Comparison of ENCODE assay signal across 8 cellular contexts in the genomic region with DNA sequence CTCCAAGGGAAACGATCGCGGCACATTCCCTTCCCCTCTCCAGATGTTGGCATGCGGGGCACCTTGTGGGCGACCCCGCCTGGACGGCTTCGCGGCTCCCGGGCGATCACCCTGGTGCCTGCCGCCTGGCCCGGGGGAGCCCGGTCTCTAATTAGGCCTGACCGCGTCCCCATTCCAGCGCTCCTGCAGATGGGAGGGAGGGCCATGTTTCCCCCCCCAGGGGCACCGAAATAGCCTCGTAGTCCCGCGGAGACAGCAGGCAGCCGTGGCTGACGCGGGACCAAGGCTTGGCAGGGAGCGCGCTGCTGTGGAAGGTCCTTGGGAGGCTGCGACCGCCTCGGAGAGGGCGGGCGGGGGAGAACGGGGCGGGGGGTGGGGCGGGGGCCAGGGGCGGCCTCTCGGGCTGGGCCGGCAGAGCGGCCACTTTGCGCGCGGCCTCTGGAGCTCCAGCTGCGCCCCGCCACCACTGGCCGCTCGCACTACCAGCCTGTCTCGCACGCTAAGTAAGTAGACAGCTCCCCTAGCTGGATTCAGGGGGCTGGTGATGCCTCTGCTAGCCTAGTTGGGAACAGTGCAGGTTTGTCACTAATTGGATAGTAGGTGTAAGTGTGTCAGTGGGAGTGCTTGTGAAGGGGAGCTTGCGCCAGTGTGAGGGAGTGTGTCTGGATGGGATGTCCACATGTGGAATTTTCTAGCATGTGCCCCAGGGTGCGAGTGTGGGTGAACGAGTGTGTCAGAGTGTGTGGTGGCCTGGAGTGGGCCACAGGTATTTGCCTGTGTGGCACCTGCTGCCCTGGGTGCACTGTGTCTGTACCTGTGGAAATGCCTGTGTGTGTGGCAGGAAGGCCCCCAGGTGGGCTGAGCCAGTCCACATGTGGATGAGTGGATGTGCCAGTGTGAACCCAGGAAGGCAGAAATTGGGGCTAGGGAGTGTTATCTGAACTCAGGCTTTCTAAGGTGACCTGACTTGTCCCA. TPM values are rescaled to one million over a fixed set of nuclear protein-coding genes. Genes with fewer than 3 reads are reported as not detected.
DNase-seq lines count a peak whose midpoint lies in the region; ATAC-seq, FAIRE-seq and TF ChIP-seq lines count a peak whose summit lies in the region.

A gene with protein sequence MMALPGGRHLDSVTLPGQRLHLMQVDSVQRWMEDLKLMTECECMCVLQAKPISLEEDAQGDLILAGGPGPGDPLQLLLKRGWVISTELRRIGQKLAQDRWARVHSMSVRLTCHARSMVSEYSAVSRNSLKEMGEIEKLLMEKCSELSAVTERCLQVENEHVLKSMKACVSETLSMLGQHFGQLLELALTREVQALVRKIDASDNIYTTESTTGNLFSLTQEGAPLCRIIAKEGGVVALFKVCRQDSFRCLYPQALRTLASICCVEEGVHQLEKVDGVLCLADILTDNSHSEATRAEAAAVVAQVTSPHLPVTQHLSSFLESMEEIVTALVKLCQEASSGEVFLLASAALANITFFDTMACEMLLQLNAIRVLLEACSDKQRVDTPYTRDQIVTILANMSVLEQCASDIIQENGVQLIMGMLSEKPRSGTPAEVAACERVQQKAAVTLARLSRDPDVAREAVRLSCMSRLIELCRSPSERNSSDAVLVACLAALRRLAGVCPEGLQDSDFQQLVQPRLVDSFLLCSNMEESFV (plus strand): TSS at position 423 of the 975 bp plus-strand sequence. CDS start 34,252 bp downstream, outside the sequence.

- H3K4me1 ChIP-seq in GM12878 (ENCODE audit: control insufficient read depth, insufficient read depth, low read length) (peaks cover 18% of the 10 kb centered on the region), iPS-20b (ENCODE audit: insufficient read depth, low read length) (no peaks in the 10 kb centered on the region), stomach (peaks cover 0 to 18% (median 15%) of the 10 kb centered on the region in 4 donors)

- DNase-seq in DMS79 (lab: John Stamatoyannopoulos, UW) (peak; percentile 14), DMS79 treated with DMSO at 0.1 percent for 48 hours (lab: John Stamatoyannopoulos, UW) (no peak), GM12878 (ENCODE audit: low read depth, low spot score) (no peak), stomach (no peak)
- no peak for DNase-seq in activated CD4-positive, alpha-beta T cell treated with anti-CD3 and anti-CD28 coated beads for 1 hour

- POLR2A ChIA-PET in GM12878 (lab: Charles Lee) = no interaction called here

- no peak within 1 kb of the TSS for H2AFZ ChIP-seq in GM12878 (ENCODE audit: control insufficient read depth, low read depth, low read length)

- FAIRE-seq in GM12878 (lab: Jason Lieb, UNC) = no peak

- H3K27ac ChIP-seq in GM12878 (ENCODE audit: control insufficient read depth, insufficient read depth) (no peak within 1 kb of the TSS), iPS-20b (ENCODE audit: low read length) (no peak within 1 kb of the TSS), stomach (peak within 1 kb of the TSS; percentile 24 to 50 (median 34))

- peak within 1 kb of the TSS; percentile 64 for H3K4me2 ChIP-seq in GM12878 (ENCODE audit: control insufficient read depth, insufficient read depth)

- ATAC-seq in GM12878 (0 out of 3 replicates have a peak, but pooled peaks have one; percentile 9), HG03457 (IDR thresholded peaks at IDR 0.05; ENCODE audit: unreplicated experiment) (no peak), HG03108 (IDR thresholded peaks at IDR 0.05; ENCODE audit: unreplicated experiment) (no peak)

- 21% methylated on average over 31 of the region's 50 CpGs for WGBS in GM12878 (ENCODE audit: insufficient coverage, insufficient replicate concordance, low lambda C conversion rate, missing lambda C conversion rate)
- 6 to 29% (median 7%) methylated on average over 5 to 50 of the region's 50 CpGs for WGBS in stomach, 5 donors

- SMC1A ChIA-PET in GM12878 (lab: Charles Lee; ENCODE audit: uncharacterized antibody, unreplicated experiment) = interaction anchor here (1.1 to 3.7 kb wide), 4 partner anchors 11 to 44 kb away, joined by 3 to 23 read pairs (median 4); no protein-coding TSS in a partner anchor

- H3K27me3 ChIP-seq in GM12878 (replicated peaks in 1 of 2; ENCODE audit: control insufficient read depth in 2 of 2, insufficient read depth in 2 of 2, low read length in 1 of 2) = no peaks in the 10 kb centered on the region
- H3K27me3 ChIP-seq in iPS-20b (ENCODE audit: insufficient read depth, low read length) = peaks cover 39% of the 10 kb centered on the region
- H3K27me3 ChIP-seq in stomach = peaks cover 0 to 27% (median 13%) of the 10 kb centered on the region in 3 donors

- BruUV-seq in GM12878 (replicated peaks; lab: Mats Ljungman, UMichigan) = no TSS peak

- H3K36me3 ChIP-seq in GM12878 (ENCODE audit: control insufficient read depth in 2 of 2, insufficient read depth in 2 of 2, low read length in 1 of 2) = no peaks in the 10 kb centered on the region
- no peaks in the 10 kb centered on the region for H3K36me3 ChIP-seq in iPS-20b (ENCODE audit: insufficient read depth, low read depth, low read length)
- H3K36me3 ChIP-seq in stomach = no peaks in the 10 kb centered on the region

- TF ChIP-seq CTCF in GM12878 (IDR thresholded peaks at IDR 0.05 in 2 of 3, conservative IDR thresholded peaks at IDR 0.05 in 1 of 3; ENCODE audit: control insufficient read depth in 2 of 3, extremely low read depth in 1 of 3, insufficient read depth in 1 of 3, low read depth in 3 of 3, low read length in 3 of 3) = no peak
- no peak for TF ChIP-seq CTCF in stomach (IDR thresholded peaks at IDR 0.05)

- RAD21 ChIA-PET in GM12878 (lab: Charles Lee; ENCODE audit: unreplicated experiment) = no interaction called here

- no peak for TF ChIP-seq RAD21 in GM12878 (IDR thresholded peaks at IDR 0.05; ENCODE audit: insufficient read depth, low read depth, low read length)

- in situ Hi-C loops in GM12878 (cut with MboI) = no loop called here

- no peaks in the 10 kb centered on the region for H3K79me2 ChIP-seq in GM12878 (ENCODE audit: control insufficient read depth, insufficient read depth, low read length)

- intact Hi-C loops in GM12878 (cut with micrococcal nuclease; ENCODE audit: unreplicated experiment) = no loop called here
- intact Hi-C loops in stomach (cut with DNase I; ENCODE audit: low total_unique reads) = no loop called here

- no peak for TF ChIP-seq EP300 in GM12878 (IDR thresholded peaks at IDR 0.05; ENCODE audit: borderline replicate concordance in 1 of 2, control insufficient read depth in 1 of 2, low read depth in 2 of 2, low read length in 2 of 2)
- TF ChIP-seq EP300 in stomach (IDR thresholded peaks at IDR 0.05) = no peak

- H3K9ac ChIP-seq in GM12878 (ENCODE audit: control insufficient read depth, insufficient read depth, low read length) (no peak within 1 kb of the TSS), iPS-20b (ENCODE audit: low read depth, low read length) (peak within 1 kb of the TSS; percentile 33; the same call in 1 of the 2 replicates)

- H4K20me1 ChIP-seq in GM12878 (ENCODE audit: control insufficient read depth, insufficient read depth) = no peaks in the 10 kb centered on the region

- CTCF ChIA-PET in GM12878 (lab: Yijun Ruan, JAX) = interaction anchor here (0.6 to 1.5 kb wide), 5 partner anchors 10 to 44 kb away, joined by 3 to 6 read pairs (median 4); no protein-coding TSS in a partner anchor

- H3K9me3 ChIP-seq in GM12878 (replicated peaks; ENCODE audit: control insufficient read depth, insufficient read depth, low read length) (no peaks in the 10 kb centered on the region; the same call in 2 of the 3 replicates), iPS-20b (ENCODE audit: insufficient read depth, low read depth, low read length) (no peaks in the 10 kb centered on the region), stomach (no peaks in the 10 kb centered on the region)

- no peak within 1 kb of the TSS for H3K4me3 ChIP-seq in GM12878
- peak within 1 kb of the TSS; percentile 64 for H3K4me3 ChIP-seq in iPS-20b (ENCODE audit: low read length)
- peak within 1 kb of the TSS; percentile 21 to 42 (median 38) for H3K4me3 ChIP-seq in stomach

- TF ChIP-seq POLR2A in GM12878 (IDR thresholded peaks at IDR 0.05; ENCODE audit: low read depth, low read length) = no peak
- TF ChIP-seq POLR2A in stomach (IDR thresholded peaks at IDR 0.05) = no peak

TF ChIP-seq in GM12878, 131 proteins besides CTCF, POLR2A, EP300 and RAD21 (continues in another document):
- no peak for TF ChIP-seq MXI1 (IDR thresholded peaks at IDR 0.05; ENCODE audit: low read depth, low read length)

RNA-seq across cellular contexts. Expression of the gene that starts here (rescaled TPM):
- 0.15 TPM in 1 of 2 replicates, not detected in the other for total RNA-seq in GM12878 (2013; cell fraction: nucleolus; rRNA removed)
- total RNA-seq in GM12878 (2014; rRNA removed) = not detected in 2 replicates
- total RNA-seq in GM12878 (2014; rRNA removed; fragmentation: Illumina TruSeq; extraction: Trizol) = not detected in 2 replicates
- not detected in 2 replicates for total RNA-seq in GM12878 (2021)
- not detected for polyA plus RNA-seq in GM12878 (2011; ENCODE audit: low read depth)
- polyA plus RNA-seq in GM12878 (2011; rRNA removed) = 0.33 and 0.43 TPM in 2 replicates
- 0.12 and 0.27 TPM in 2 replicates for polyA plus RNA-seq in GM12878 (2011; cell fraction: cytosol; rRNA removed)
- polyA plus RNA-seq in GM12878 (2011; cell fraction: nucleus; rRNA removed) = 0.33 and 0.37 TPM in 2 replicates
- polyA plus RNA-seq in GM12878 (2012) = not detected in 2 replicates
- not detected in 2 replicates for polyA plus RNA-seq in GM12878 (2014; fragmentation: Illumina TruSeq; extraction: Trizol)
- polyA plus RNA-seq in GM12878 (2014; fragmentation: Nextera tagmentation; extraction: Ambion mirVana) = not detected
- polyA plus RNA-seq in GM12878 (2014; rRNA removed) = 0.13 TPM in 1 of 2 replicates, not detected in the other
- polyA plus RNA-seq in GM12878 (2016; fragmentation: Nextera tagmentation; extraction: Ambion mirVana) = not detected
- polyA minus RNA-seq in GM12878 (2011; rRNA and poly(A)+ RNA removed) = 0.22 and 0.62 TPM in 2 replicates
- polyA minus RNA-seq in GM12878 (2011; cell fraction: cytosol; rRNA and poly(A)+ RNA removed) = not detected in 2 replicates
- 0.38 TPM in 1 of 2 replicates, not detected in the other for polyA minus RNA-seq in GM12878 (2011; cell fraction: nucleus; rRNA and poly(A)+ RNA removed)
- total RNA-seq in stomach = 10 to 100 TPM in 1 of 5 donors, 1 to 10 TPM in 3, not detected in 1; 1.2 to 23.2 (median 2.7) TPM
- polyA plus RNA-seq in stomach = 10 to 100 TPM in 1 of 3 donors, 1 to 10 TPM in 1, under 1 TPM in 1; 0.75 to 11.0 (median 6.6) TPM

Comparison
In these comparisons a context has a peak if more than half of its experiments do, and no peak if none do; other contexts are left out.
1. Peak in ATAC-seq and H3K4me2 ChIP-seq in GM12878; RNA of the gene not detected or under 1 TPM.
2. H3K27ac ChIP-seq: peak in stomach (5 of 5); none in GM12878 (single experiment) and iPS-20b (single experiment).